In the genomic region with DNA sequence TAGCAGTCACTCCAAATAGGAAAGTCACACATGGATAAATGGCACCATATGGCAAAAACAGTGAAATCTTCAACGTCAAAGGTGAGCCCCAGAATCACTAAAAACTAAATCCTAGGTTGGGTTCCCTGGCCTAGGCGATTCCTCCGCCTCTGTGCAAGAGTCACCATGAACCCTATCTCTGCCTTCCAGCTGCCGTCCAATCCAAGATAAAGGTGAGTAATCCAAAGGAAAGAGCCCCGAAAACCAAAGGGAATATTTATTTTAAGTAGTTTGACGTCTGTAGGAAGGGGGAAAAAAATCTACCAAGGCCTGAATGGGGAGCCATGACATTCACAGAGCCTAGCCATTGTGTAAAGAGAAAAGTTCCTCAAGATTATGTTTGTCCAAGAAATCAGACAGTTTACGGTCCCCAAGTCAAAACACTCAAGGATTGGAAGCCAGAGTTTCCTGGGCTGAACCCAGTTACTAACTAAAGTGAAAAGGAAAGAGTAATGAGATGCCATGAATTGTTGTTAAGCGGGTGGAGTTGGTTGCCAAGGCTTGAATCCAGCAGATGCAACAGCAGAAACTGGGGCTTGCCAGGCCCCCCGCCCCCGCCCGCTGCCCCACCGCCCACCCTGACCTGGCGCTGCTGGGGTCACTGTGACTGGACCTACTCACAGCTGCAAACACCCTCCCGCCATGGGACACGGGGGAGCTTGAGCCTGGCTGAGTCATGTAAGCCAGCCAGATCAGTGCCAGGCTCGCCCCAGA, we compare ENCODE assay signal across 14 cellular contexts. TPM values are rescaled to one million over a fixed set of nuclear protein-coding genes. Genes with fewer than 3 reads are reported as not detected.
DNase-seq lines count a peak whose midpoint lies in the region; ATAC-seq, FAIRE-seq and TF ChIP-seq lines count a peak whose summit lies in the region.
"Had no signal": no experiment of that assay in that cellular context is flagged by ENCODE, and none has a peak within 500 bp of the region (broad histone marks: within the 10 kb centered on the region; RNA-seq: fewer than 3 reads in every experiment).

No MANE protein-coding gene starts in this region.

- no peak overlapping the region for H2AFZ ChIP-seq in trophoblast cell (ENCODE audit: insufficient read depth, low read length, poor library complexity)

- H3K27ac ChIP-seq in CD4-positive, alpha-beta T cell (ENCODE audit: low read depth, low read length), result peak overlapping the region; percentile 70
- H3K27ac ChIP-seq in trophoblast cell (ENCODE audit: low read depth, low read length), result no peak overlapping the region
- H3K27ac ChIP-seq: HL-60, pancreas, testis had no signal

- H3K79me1 ChIP-seq in trophoblast cell (ENCODE audit: low read length), result peaks cover 8% of the 10 kb centered on the region

- POLR2A ChIA-PET in CD4-positive, alpha-beta T cell (lab: Charles Lee), result interaction anchor here (0.7 to 5.9 kb wide), 13 partner anchors 16 to 455 kb away, joined by 3 to 97 read pairs (median 24); no protein-coding TSS in a partner anchor
- POLR2A ChIA-PET in activated naive CD8-positive, alpha-beta T cell treated with anti-CD3 and anti-CD28 coated beads, Interleukin-2, amount 10 ng/mL, durations not matched to agents 7 days and 5 days (lab: Charles Lee), result interaction anchor here (0.9 to 4.3 kb wide), 15 partner anchors 16 to 588 kb away, joined by 3 to 56 read pairs (median 5); a partner anchor contains a TSS

- no peak overlapping the region for H3K4me3 ChIP-seq in trophoblast cell (ENCODE audit: low read depth, low read length)
- H3K4me3 ChIP-seq: pancreas, testis had no signal

- H3K4me3 Mint-ChIP-seq in CD4-positive, alpha-beta T cell, result peak overlapping the region; percentile 72
- peak overlapping the region; percentile 84 for H3K4me3 Mint-ChIP-seq in activated naive CD8-positive, alpha-beta T cell treated with anti-CD3 and anti-CD28 coated beads, Interleukin-2, amount 10 ng/mL, durations not matched to agents 7 days and 5 days

- H3K14ac ChIP-seq in trophoblast cell (ENCODE audit: low read length), result no peak overlapping the region

- H3K4ac ChIP-seq in trophoblast cell (ENCODE audit: low read depth, low read length), result no peak overlapping the region

- no peaks in the 10 kb centered on the region for H3K27me3 Mint-ChIP-seq in CD4-positive, alpha-beta T cell
- no peaks in the 10 kb centered on the region for H3K27me3 Mint-ChIP-seq in activated naive CD8-positive, alpha-beta T cell treated with anti-CD3 and anti-CD28 coated beads, Interleukin-2, amount 10 ng/mL, durations not matched to agents 7 days and 5 days

- H3K9me3 ChIP-seq in CD4-positive, alpha-beta T cell (ENCODE audit: control insufficient read depth, low read length), result no peaks in the 10 kb centered on the region
- H3K9me3 ChIP-seq in trophoblast cell (ENCODE audit: insufficient read depth, low read depth, low read length), result no peaks in the 10 kb centered on the region
- H3K9me3 ChIP-seq: pancreas, testis had no signal

- H3K4me1 ChIP-seq in trophoblast cell (ENCODE audit: control insufficient read depth in 1 of 2, insufficient read depth in 2 of 2, low read length in 2 of 2), result peaks cover 7 to 11% of the 10 kb centered on the region in 2 experiments
- H3K4me1 ChIP-seq: testis had no signal

- H2BK5ac ChIP-seq in trophoblast cell (ENCODE audit: low read depth, low read length, poor library complexity), result peak overlapping the region; percentile 26

- H4K12ac ChIP-seq in trophoblast cell (ENCODE audit: low read depth, low read length), result no peak overlapping the region

- no peak overlapping the region for H4K91ac ChIP-seq in trophoblast cell (ENCODE audit: low read depth, low read length)

- H3K18ac ChIP-seq in trophoblast cell (ENCODE audit: low read length), result no peak overlapping the region

- no peak overlapping the region for H2BK120ac ChIP-seq in trophoblast cell (ENCODE audit: insufficient read depth, low read length, poor library complexity)

- TF ChIP-seq POLR2A in GM12891 (IDR thresholded peaks at IDR 0.05; ENCODE audit: low read depth, low read length), result no peak

- no peaks in the 10 kb centered on the region for H3K36me3 ChIP-seq in trophoblast cell (ENCODE audit: control insufficient read depth in 1 of 2, insufficient read depth in 2 of 2, low read length in 2 of 2)
- H3K36me3 ChIP-seq: pancreas had no signal

- H3K9me3 Mint-ChIP-seq in CD4-positive, alpha-beta T cell, result no peaks in the 10 kb centered on the region
- H3K9me3 Mint-ChIP-seq in activated naive CD8-positive, alpha-beta T cell treated with anti-CD3 and anti-CD28 coated beads, Interleukin-2, amount 10 ng/mL, durations not matched to agents 7 days and 5 days, result no peaks in the 10 kb centered on the region

- WGBS in trophoblast cell (ENCODE audit: extremely low coverage, insufficient coverage, insufficient read length), result no CpG with 5 or more reads among the region's 16 CpGs

- peak overlapping the region; percentile 44 for H2AK5ac ChIP-seq in trophoblast cell (ENCODE audit: low read length)

- FAIRE-seq in GM12891 (lab: Jason Lieb, UNC), result peak; percentile 45
- FAIRE-seq: pancreas had no signal

- no peak overlapping the region for H4K8ac ChIP-seq in trophoblast cell (ENCODE audit: low read depth, low read length)

- H3K4me2 ChIP-seq in trophoblast cell (ENCODE audit: low read length), result no peak overlapping the region

- H3K27ac Mint-ChIP-seq in CD4-positive, alpha-beta T cell, result peak overlapping the region; percentile 97
- peak overlapping the region; percentile 93 for H3K27ac Mint-ChIP-seq in activated naive CD8-positive, alpha-beta T cell treated with anti-CD3 and anti-CD28 coated beads, Interleukin-2, amount 10 ng/mL, durations not matched to agents 7 days and 5 days

- no peaks in the 10 kb centered on the region for H3K79me2 ChIP-seq in trophoblast cell (ENCODE audit: control insufficient read depth, insufficient read depth, low read length, poor library complexity)

- no peak for TF ChIP-seq CTCF in CD4-positive, alpha-beta T cell (IDR thresholded peaks at IDR 0.05)

- no peak overlapping the region for H3K9ac ChIP-seq in trophoblast cell (ENCODE audit: low read length)

- no peak for DNase-seq in CD4-positive, alpha-beta T cell
- DNase-seq in GM12891 (ENCODE audit: insufficient read length, low spot score), result no peak
- DNase-seq in activated naive CD8-positive, alpha-beta T cell treated with anti-CD3 and anti-CD28 coated beads, Interleukin-2, amount 10 ng/mL, durations not matched to agents 7 days and 5 days, result no peak
- DNase-seq in trophoblast cell, result no peak
- DNase-seq in GM19238 (ENCODE audit: insufficient read length, low spot score), result no peak
- no peak for DNase-seq in HCEC 1CT
- DNase-seq in Ammon's horn (ENCODE audit: low spot score), result no peak
- DNase-seq: amniotic stem cell; NCI-H1694; NCI-H526 treated with DMSO at 0.1 percent for 48 hours; stimulated activated CD4-positive, alpha-beta T cell treated with anti-CD3 and anti-CD28 coated beads, Interleukin-12 subunit alpha, Interleukin-12 subunit beta, amount 100 ng/mL, for 4 hours; testis had no signal

- intact Hi-C loops in CD4-positive, alpha-beta T cell (cut with DNase I, micrococcal nuclease), result loop anchor here in 1 of 2 experiments (5.0 kb wide), 1 partner anchor 120 kb away; no protein-coding TSS in a partner anchor

- no peaks in the 10 kb centered on the region for H3K27me3 ChIP-seq in CD4-positive, alpha-beta T cell (ENCODE audit: control insufficient read depth, insufficient read depth, low read length)
- no peaks in the 10 kb centered on the region for H3K27me3 ChIP-seq in trophoblast cell (ENCODE audit: insufficient read depth, low read length)
- H3K27me3 ChIP-seq: pancreas, testis had no signal

- CTCF ChIA-PET in CD4-positive, alpha-beta T cell (lab: Charles Lee), result interaction anchor here (1.4 to 6.8 kb wide), 3 partner anchors 109 to 455 kb away, joined by 6 to 59 read pairs (median 7); no protein-coding TSS in a partner anchor

- H3K23ac ChIP-seq in trophoblast cell (ENCODE audit: low read length), result no peak overlapping the region

- peaks cover 100% of the 10 kb centered on the region for H3K4me1 Mint-ChIP-seq in CD4-positive, alpha-beta T cell (ENCODE audit: low read depth)
- peaks cover 80% of the 10 kb centered on the region for H3K4me1 Mint-ChIP-seq in activated naive CD8-positive, alpha-beta T cell treated with anti-CD3 and anti-CD28 coated beads, Interleukin-2, amount 10 ng/mL, durations not matched to agents 7 days and 5 days

- H2BK12ac ChIP-seq in trophoblast cell (ENCODE audit: low read length), result peak overlapping the region; percentile 84

- no peaks in the 10 kb centered on the region for H3K36me3 Mint-ChIP-seq in CD4-positive, alpha-beta T cell (ENCODE audit: low read depth)
- no peaks in the 10 kb centered on the region for H3K36me3 Mint-ChIP-seq in activated naive CD8-positive, alpha-beta T cell treated with anti-CD3 and anti-CD28 coated beads, Interleukin-2, amount 10 ng/mL, durations not matched to agents 7 days and 5 days

- no peak for ATAC-seq in CD4-positive, alpha-beta T cell (ENCODE audit: poor library complexity)
- no peak for ATAC-seq in activated naive CD8-positive, alpha-beta T cell treated with anti-CD3 and anti-CD28 coated beads, Interleukin-2, amount 10 ng/mL, durations not matched to agents 7 days and 5 days (ENCODE audit: low read depth)
- ATAC-seq: pancreas had no signal

TF ChIP-seq in GM12891, 5 proteins besides CTCF, POLR2A, EP300 and RAD21:
- TF ChIP-seq SPI1 (IDR thresholded peaks at IDR 0.05; ENCODE audit: low read depth, low read length), result no peak
- TF ChIP-seq PAX5 (IDR thresholded peaks at IDR 0.05; ENCODE audit: insufficient read depth, low read length, severe bottlenecking), result no peak
- no peak for TF ChIP-seq TAF1 (IDR thresholded peaks at IDR 0.05; ENCODE audit: low read depth, low read length)
- TF ChIP-seq POLR2AphosphoS5 (IDR thresholded peaks at IDR 0.05; ENCODE audit: low read depth, low read length), result no peak
- TF ChIP-seq POU2F2 (IDR thresholded peaks at IDR 0.05; ENCODE audit: low read depth, low read length), result no peak

RNA-seq across cellular contexts. Expression of a gene that starts 39.7 kb away (rescaled TPM):
- 100 to 1,000 TPM; 579 to 590 TPM for total RNA-seq in CD4-positive, alpha-beta T cell
- 59.5 TPM for polyA plus RNA-seq in GM12891 (2012; ENCODE audit: low read depth, missing spikeins)
- total RNA-seq in activated naive CD8-positive, alpha-beta T cell treated with anti-CD3 and anti-CD28 coated beads, Interleukin-2, amount 10 ng/mL, durations not matched to agents 7 days and 5 days, result 100 to 1,000 TPM; 568 to 580 TPM
- polyA plus RNA-seq in trophoblast cell (2013), result 103 and 111 TPM in 2 replicates
